In the genomic region with DNA sequence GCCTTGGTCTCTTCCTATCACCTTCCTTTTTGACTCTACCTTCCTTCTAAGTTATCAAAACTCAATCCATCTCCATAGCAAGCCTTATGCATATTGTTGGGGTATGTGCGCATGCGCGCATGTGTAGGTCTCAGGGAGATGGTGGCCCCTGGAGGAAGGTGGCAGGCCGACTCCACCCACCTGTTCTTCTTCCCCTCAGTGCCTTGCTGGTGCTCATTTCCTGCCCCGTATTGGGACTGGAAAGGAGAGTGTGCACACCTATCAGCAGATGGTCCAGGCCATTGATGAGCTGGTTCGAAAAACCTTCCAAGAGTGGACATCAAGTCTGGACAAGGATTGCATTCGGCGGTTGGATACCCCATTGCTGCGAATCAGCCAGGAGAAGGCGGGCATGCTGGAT, we compare ENCODE assay signal across 1 cellular context.
TF ChIP-seq lines count a peak whose summit lies in the region.

No MANE protein-coding gene starts in this region.

TF ChIP-seq in GM12878, 131 proteins besides CTCF, POLR2A, EP300 and RAD21:
- TF ChIP-seq NKRF (conservative IDR thresholded peaks at IDR 0.05) (no peak), RBBP5 (conservative IDR thresholded peaks at IDR 0.05) (no peak), E2F8 (IDR thresholded peaks at IDR 0.05; ENCODE audit: low read depth, partially characterized antibody) (no peak), ATF7 (IDR thresholded peaks at IDR 0.05; ENCODE audit: low read depth) (no peak)
- TF ChIP-seq, protein P1, sequence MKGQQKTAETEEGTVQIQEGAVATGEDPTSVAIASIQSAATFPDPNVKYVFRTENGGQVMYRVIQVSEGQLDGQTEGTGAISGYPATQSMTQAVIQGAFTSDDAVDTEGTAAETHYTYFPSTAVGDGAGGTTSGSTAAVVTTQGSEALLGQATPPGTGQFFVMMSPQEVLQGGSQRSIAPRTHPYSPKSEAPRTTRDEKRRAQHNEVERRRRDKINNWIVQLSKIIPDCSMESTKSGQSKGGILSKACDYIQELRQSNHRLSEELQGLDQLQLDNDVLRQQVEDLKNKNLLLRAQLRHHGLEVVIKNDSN (IDR thresholded peaks at IDR 0.05; ENCODE audit: borderline replicate concordance, extremely low read length, insufficient read depth, low read depth, low read length), result no peak
